Comparison of ENCODE assay signal across 8 cellular contexts in genomic region chr1:1433804-1434130, GRCh38. TPM values are rescaled to one million over a fixed set of nuclear protein-coding genes. Genes with fewer than 3 reads are reported as not detected.
A peak's percentile ranks its signal among the peaks of the same experiment; 100 is the strongest.
DNase-seq lines count a peak whose midpoint lies in the region; ATAC-seq and TF ChIP-seq lines count a peak whose summit lies in the region.

No MANE protein-coding gene starts in this region.

- intact Hi-C loops in tibial artery (cut with DNase I; ENCODE audit: low total_unique reads), result no loop called here

- peaks cover 38% of the 10 kb centered on the region for H3K4me1 Mint-ChIP-seq in neural progenitor cell

- H3K79me2 ChIP-seq in neural progenitor cell (ENCODE audit: low read depth), result no peaks in the 10 kb centered on the region

- no peaks in the 10 kb centered on the region for H3K9me3 ChIP-seq in ES-I3 (ENCODE audit: control insufficient read depth, insufficient read depth, low read length)
- H3K9me3 ChIP-seq in neural progenitor cell (ENCODE audit: low read depth), result no peaks in the 10 kb centered on the region
- no peaks in the 10 kb centered on the region for H3K9me3 ChIP-seq in tibial artery

- H3F3A ChIP-seq in neural progenitor cell (ENCODE audit: low read depth), result peaks cover 66% of the 10 kb centered on the region

- H3K36me3 Mint-ChIP-seq in neural progenitor cell, result no peaks in the 10 kb centered on the region

- H3K4me3 ChIP-seq in neural progenitor cell (no peak overlapping the region), tibial artery (no peak overlapping the region)

- H2AFZ ChIP-seq in neural progenitor cell (replicated peaks), result no peak overlapping the region

- H3K4me2 ChIP-seq in neural progenitor cell, result peak overlapping the region; percentile 89

- peaks cover 19% of the 10 kb centered on the region for H3K27me3 Mint-ChIP-seq in neural progenitor cell (ENCODE audit: insufficient read depth, low read depth)

- peaks cover 35% of the 10 kb centered on the region for H3K27me3 ChIP-seq in neural progenitor cell
- peaks cover 0 to 31% of the 10 kb centered on the region in 2 donors for H3K27me3 ChIP-seq in tibial artery

- TF ChIP-seq CTCF in neural progenitor cell (IDR thresholded peaks at IDR 0.05) (no peak), tibial artery (IDR thresholded peaks at IDR 0.05) (no peak)

- H3K27ac Mint-ChIP-seq in neural progenitor cell, result no peak overlapping the region

- H3K36me3 ChIP-seq in ES-I3 (ENCODE audit: insufficient read depth, low read length), result no peaks in the 10 kb centered on the region
- no peaks in the 10 kb centered on the region for H3K36me3 ChIP-seq in neural progenitor cell
- H3K36me3 ChIP-seq in tibial artery, result peaks cover 0 to 2% (median 0%) of the 10 kb centered on the region in 3 donors

- no peaks in the 10 kb centered on the region for H3K9me3 Mint-ChIP-seq in neural progenitor cell

- H3K4me3 Mint-ChIP-seq in neural progenitor cell, result no peak overlapping the region

- H3K9ac ChIP-seq in ES-I3 (ENCODE audit: low read depth, low read length), result peak overlapping the region; percentile 48
- no peak overlapping the region for H3K9ac ChIP-seq in neural progenitor cell

- DNase-seq in RKO (ENCODE audit: low spot score) (peak; percentile 27), dermis blood vessel endothelial cell (peak; percentile 75), neural progenitor cell (ENCODE audit: low spot score) (peak; percentile 45), tibial artery (peak in 1 of 2 donors; percentile 64), RPMI8226 (no peak), inferior parietal cortex (ENCODE audit: extremely low spot score) (no peak)

- H3K27ac ChIP-seq in neural progenitor cell (no peak overlapping the region), tibial artery (peak overlapping the region; percentile 74 to 81)

- H3K4me1 ChIP-seq in ES-I3 (ENCODE audit: insufficient read depth, low read length), result peaks cover 24% of the 10 kb centered on the region
- H3K4me1 ChIP-seq in neural progenitor cell, result peaks cover 54% of the 10 kb centered on the region
- peaks cover 4 to 90% (median 60%) of the 10 kb centered on the region in 4 donors for H3K4me1 ChIP-seq in tibial artery

- ATAC-seq in HG02588 (IDR thresholded peaks at IDR 0.05; ENCODE audit: unreplicated experiment), result no peak

- H4K20me1 ChIP-seq in neural progenitor cell (ENCODE audit: low read depth), result peaks cover 7% of the 10 kb centered on the region

RNA-seq across cellular contexts. Expression of gene VWA1, which starts 1.7 kb away (rescaled TPM):
- total RNA-seq in dermis blood vessel endothelial cell (12.7 and 45.3 TPM in 2 replicates), neural progenitor cell (ENCODE audit: low replicate concordance) (2.4 and 7.0 TPM in 2 replicates)

RNA-seq across cellular contexts. Expression of gene ANKRD65, which starts 12.7 kb away (rescaled TPM):
- total RNA-seq in dermis blood vessel endothelial cell (0.28 and 0.51 TPM in 2 replicates), neural progenitor cell (ENCODE audit: low replicate concordance) (0.15 and 1.7 TPM in 2 replicates)

RNA-seq across cellular contexts. Expression of gene ATAD3C, which starts 15.7 kb away (rescaled TPM):
- total RNA-seq in dermis blood vessel endothelial cell (0.17 and 1.5 TPM in 2 replicates), neural progenitor cell (ENCODE audit: low replicate concordance) (not detected in 2 replicates)

RNA-seq across cellular contexts. Expression of gene MRPL20, which starts 26.7 kb away (rescaled TPM):
- total RNA-seq in dermis blood vessel endothelial cell (98.2 and 102 TPM in 2 replicates), neural progenitor cell (ENCODE audit: low replicate concordance) (89.0 and 96.1 TPM in 2 replicates)

RNA-seq across cellular contexts. Expression of gene CCNL2, which starts 34.6 kb away (rescaled TPM):
- 71.1 and 183 TPM in 2 replicates for total RNA-seq in dermis blood vessel endothelial cell
- 143 and 198 TPM in 2 replicates for total RNA-seq in neural progenitor cell (ENCODE audit: low replicate concordance)

Comparison
In these comparisons a context has a peak if more than half of its experiments do, and no peak if none do; other contexts are left out.
1. DNase-seq: peak in RKO (single experiment), dermis blood vessel endothelial cell (single experiment) and neural progenitor cell (single experiment); none in RPMI8226 (single experiment) and inferior parietal cortex (single experiment).